10 cellular contexts compared by ENCODE assay signal in genomic region chr11:955154-956049, GRCh38. TPM values are rescaled to one million over a fixed set of nuclear protein-coding genes. Genes with fewer than 3 reads are reported as not detected.
DNase-seq lines count a peak whose midpoint lies in the region; ATAC-seq and TF ChIP-seq lines count a peak whose summit lies in the region.
"Had no signal": no experiment of that assay in that cellular context is flagged by ENCODE, and none has a peak within 500 bp of the region (broad histone marks: within the 10 kb centered on the region; RNA-seq: fewer than 3 reads in every experiment).

No MANE protein-coding gene starts in this region.

- CTCF ChIA-PET in GM10248 (lab: Yijun Ruan, JAX): interaction anchor here (1.1 to 1.2 kb wide), 2 partner anchors 9 to 16 kb away, joined by 3 read pairs; no protein-coding TSS in a partner anchor

- TF ChIP-seq CTCF in 22Rv1 (IDR thresholded peaks at IDR 0.05) (no peak), liver (IDR thresholded peaks at IDR 0.05; ENCODE audit: low read depth, low read length, missing input control) (no peak), GM10248 (IDR thresholded peaks at IDR 0.05; ENCODE audit: control extremely low read depth, extremely low read depth, low read depth, missing control alignments) (no peak)

- no peak for ATAC-seq in GM18520 (IDR thresholded peaks at IDR 0.05; ENCODE audit: unreplicated experiment)

- no peak overlapping the region for H3K9ac ChIP-seq in liver (ENCODE audit: low read depth in 1 of 2, low read length in 2 of 2)

- H3K9me3 Mint-ChIP-seq in activated T-helper 1 cell treated with anti-CD3 and anti-CD28 coated beads, Interleukin-12 subunit alpha, Interleukin-12 subunit beta, Interleukin-2, Interleukin-4 antibody, amounts not matched to agents 30 ng/mL and 10 ng/mL and 1 ng/mL, durations not matched to agents 14 hours and 24 hours and 36 hours: no peaks in the 10 kb centered on the region
- no peaks in the 10 kb centered on the region for H3K9me3 Mint-ChIP-seq in T-helper 2 cell treated with Interferon-gamma antibody and Interleukin-4, amounts not matched to agents 5 μg/mL and 100 μg/mL, for 36 hours

- H3K27ac ChIP-seq in 22Rv1 (peak overlapping the region; percentile 41), liver (ENCODE audit: low read depth in 1 of 2, low read length in 2 of 2) (peak overlapping the region; percentile 22 to 49)
- H3K27ac ChIP-seq: thoracic aorta had no signal

- TF ChIP-seq RAD21 in liver (IDR thresholded peaks at IDR 0.05): peak; percentile 21 to 27

- POLR2A ChIA-PET in GM10248 (lab: Yijun Ruan, JAX): no interaction called here

- DNase-seq in DMS153 treated with DMSO at 0.1 percent for 48 hours (lab: John Stamatoyannopoulos, UW; ENCODE audit: unreplicated experiment) (peak; percentile 7), GM10248 (ENCODE audit: extremely low spot score) (no peak), erythroblast (lab: John Stamatoyannopoulos, UW) (no peak)
- DNase-seq in activated T-helper 1 cell treated with anti-CD3 and anti-CD28 coated beads, Interleukin-12 subunit alpha, Interleukin-12 subunit beta, Interleukin-2, Interleukin-4 antibody, amounts not matched to agents 30 ng/mL and 10 ng/mL and 1 ng/mL, durations not matched to agents 14 hours and 24 hours and 36 hours (ENCODE audit: low spot score): no peak
- no peak for DNase-seq in T-helper 2 cell treated with Interferon-gamma antibody and Interleukin-4, amounts not matched to agents 5 μg/mL and 100 μg/mL, for 36 hours (ENCODE audit: low spot score)
- DNase-seq: cortex of kidney had no signal

- no peaks in the 10 kb centered on the region for H3K27me3 ChIP-seq in liver (ENCODE audit: control insufficient read depth in 4 of 4, insufficient read depth in 4 of 4, low read length in 3 of 4)

- no peak for TF ChIP-seq POLR2A in erythroblast (IDR thresholded peaks at IDR 0.05; ENCODE audit: low read length)

- H3K36me3 ChIP-seq in liver (ENCODE audit: control insufficient read depth in 4 of 4, insufficient read depth in 3 of 4, low read depth in 1 of 4, low read length in 3 of 4): no peaks in the 10 kb centered on the region

- no peak overlapping the region for H3K4me3 ChIP-seq in liver (ENCODE audit: low read depth in 1 of 3, low read length in 3 of 3)
- H3K4me3 ChIP-seq: thoracic aorta had no signal

- H3K4me1 Mint-ChIP-seq in activated T-helper 1 cell treated with anti-CD3 and anti-CD28 coated beads, Interleukin-12 subunit alpha, Interleukin-12 subunit beta, Interleukin-2, Interleukin-4 antibody, amounts not matched to agents 30 ng/mL and 10 ng/mL and 1 ng/mL, durations not matched to agents 14 hours and 24 hours and 36 hours (ENCODE audit: low read depth): no peaks in the 10 kb centered on the region
- H3K4me1 Mint-ChIP-seq in T-helper 2 cell treated with Interferon-gamma antibody and Interleukin-4, amounts not matched to agents 5 μg/mL and 100 μg/mL, for 36 hours (ENCODE audit: low read depth): peaks cover 3% of the 10 kb centered on the region

- intact Hi-C loops in activated T-helper 1 cell treated with anti-CD3 and anti-CD28 coated beads, Interleukin-12 subunit alpha, Interleukin-12 subunit beta, Interleukin-2, Interleukin-4 antibody, amounts not matched to agents 30 ng/mL and 10 ng/mL and 1 ng/mL, durations not matched to agents 14 hours and 24 hours and 36 hours (cut with micrococcal nuclease): no loop called here

- no peak overlapping the region for H3K4me3 Mint-ChIP-seq in activated T-helper 1 cell treated with anti-CD3 and anti-CD28 coated beads, Interleukin-12 subunit alpha, Interleukin-12 subunit beta, Interleukin-2, Interleukin-4 antibody, amounts not matched to agents 30 ng/mL and 10 ng/mL and 1 ng/mL, durations not matched to agents 14 hours and 24 hours and 36 hours
- no peak overlapping the region for H3K4me3 Mint-ChIP-seq in T-helper 2 cell treated with Interferon-gamma antibody and Interleukin-4, amounts not matched to agents 5 μg/mL and 100 μg/mL, for 36 hours

- no peaks in the 10 kb centered on the region for H3K9me3 ChIP-seq in liver (ENCODE audit: control insufficient read depth in 4 of 4, low read length in 3 of 4)
- H3K9me3 ChIP-seq: thoracic aorta had no signal

- 49% methylated on average over 15 of the region's 15 CpGs for WGBS in liver

- H3K4me1 ChIP-seq in liver (ENCODE audit: control insufficient read depth in 4 of 4, insufficient read depth in 4 of 4, low read length in 3 of 4): peaks cover 11 to 68% (median 59%) of the 10 kb centered on the region in 4 donors

- peak overlapping the region; percentile 4 for H3K27ac Mint-ChIP-seq in activated T-helper 1 cell treated with anti-CD3 and anti-CD28 coated beads, Interleukin-12 subunit alpha, Interleukin-12 subunit beta, Interleukin-2, Interleukin-4 antibody, amounts not matched to agents 30 ng/mL and 10 ng/mL and 1 ng/mL, durations not matched to agents 14 hours and 24 hours and 36 hours
- no peak overlapping the region for H3K27ac Mint-ChIP-seq in T-helper 2 cell treated with Interferon-gamma antibody and Interleukin-4, amounts not matched to agents 5 μg/mL and 100 μg/mL, for 36 hours

- H3K36me3 Mint-ChIP-seq in activated T-helper 1 cell treated with anti-CD3 and anti-CD28 coated beads, Interleukin-12 subunit alpha, Interleukin-12 subunit beta, Interleukin-2, Interleukin-4 antibody, amounts not matched to agents 30 ng/mL and 10 ng/mL and 1 ng/mL, durations not matched to agents 14 hours and 24 hours and 36 hours (ENCODE audit: low read depth): no peaks in the 10 kb centered on the region
- peaks cover 4% of the 10 kb centered on the region for H3K36me3 Mint-ChIP-seq in T-helper 2 cell treated with Interferon-gamma antibody and Interleukin-4, amounts not matched to agents 5 μg/mL and 100 μg/mL, for 36 hours (ENCODE audit: low read depth)

- no peaks in the 10 kb centered on the region for H3K27me3 Mint-ChIP-seq in activated T-helper 1 cell treated with anti-CD3 and anti-CD28 coated beads, Interleukin-12 subunit alpha, Interleukin-12 subunit beta, Interleukin-2, Interleukin-4 antibody, amounts not matched to agents 30 ng/mL and 10 ng/mL and 1 ng/mL, durations not matched to agents 14 hours and 24 hours and 36 hours (ENCODE audit: insufficient read depth)
- no peaks in the 10 kb centered on the region for H3K27me3 Mint-ChIP-seq in T-helper 2 cell treated with Interferon-gamma antibody and Interleukin-4, amounts not matched to agents 5 μg/mL and 100 μg/mL, for 36 hours (ENCODE audit: low read depth)

TF ChIP-seq in liver, 16 proteins besides CTCF, POLR2A, EP300 and RAD21 (continues in another document):
- peak; percentile 35 to 79 for TF ChIP-seq RXRA (IDR thresholded peaks at IDR 0.05)
- TF ChIP-seq, protein P1, sequence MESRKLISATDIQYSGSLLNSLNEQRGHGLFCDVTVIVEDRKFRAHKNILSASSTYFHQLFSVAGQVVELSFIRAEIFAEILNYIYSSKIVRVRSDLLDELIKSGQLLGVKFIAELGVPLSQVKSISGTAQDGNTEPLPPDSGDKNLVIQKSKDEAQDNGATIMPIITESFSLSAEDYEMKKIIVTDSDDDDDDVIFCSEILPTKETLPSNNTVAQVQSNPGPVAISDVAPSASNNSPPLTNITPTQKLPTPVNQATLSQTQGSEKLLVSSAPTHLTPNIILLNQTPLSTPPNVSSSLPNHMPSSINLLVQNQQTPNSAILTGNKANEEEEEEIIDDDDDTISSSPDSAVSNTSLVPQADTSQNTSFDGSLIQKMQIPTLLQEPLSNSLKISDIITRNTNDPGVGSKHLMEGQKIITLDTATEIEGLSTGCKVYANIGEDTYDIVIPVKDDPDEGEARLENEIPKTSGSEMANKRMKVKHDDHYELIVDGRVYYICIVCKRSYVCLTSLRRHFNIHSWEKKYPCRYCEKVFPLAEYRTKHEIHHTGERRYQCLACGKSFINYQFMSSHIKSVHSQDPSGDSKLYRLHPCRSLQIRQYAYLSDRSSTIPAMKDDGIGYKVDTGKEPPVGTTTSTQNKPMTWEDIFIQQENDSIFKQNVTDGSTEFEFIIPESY (IDR thresholded peaks at IDR 0.05): no peak
- no peak for TF ChIP-seq MAX (IDR thresholded peaks at IDR 0.05)
- peak; percentile 33 for TF ChIP-seq YY1 (IDR thresholded peaks at IDR 0.05)
- peak; percentile 51 for TF ChIP-seq SP1 (IDR thresholded peaks at IDR 0.05)
- no peak for TF ChIP-seq FOXA2 (IDR thresholded peaks at IDR 0.05)
- peak; percentile 75 to 90 for TF ChIP-seq HNF4A (conservative IDR thresholded peaks at IDR 0.05)
- no peak for TF ChIP-seq ATF3 (IDR thresholded peaks at IDR 0.05)
- TF ChIP-seq HNF4G (IDR thresholded peaks at IDR 0.05): no peak

RNA-seq across cellular contexts. Expression of gene AP2A2, which starts 29.7 kb away (rescaled TPM):
- 49.7 and 60.4 TPM in 2 replicates for total RNA-seq in activated T-helper 1 cell treated with anti-CD3 and anti-CD28 coated beads, Interleukin-12 subunit alpha, Interleukin-12 subunit beta, Interleukin-2, Interleukin-4 antibody, amounts not matched to agents 30 ng/mL and 10 ng/mL and 1 ng/mL, durations not matched to agents 14 hours and 24 hours and 36 hours
- 10 to 100 TPM; 20.5 to 39.7 TPM for total RNA-seq in liver
- polyA plus RNA-seq in liver: 10 to 100 TPM; 22.0 to 25.5 TPM

RNA-seq across cellular contexts. Expression of gene CHID1, which starts 44.8 kb away (rescaled TPM):
- 108 and 110 TPM in 2 replicates for total RNA-seq in activated T-helper 1 cell treated with anti-CD3 and anti-CD28 coated beads, Interleukin-12 subunit alpha, Interleukin-12 subunit beta, Interleukin-2, Interleukin-4 antibody, amounts not matched to agents 30 ng/mL and 10 ng/mL and 1 ng/mL, durations not matched to agents 14 hours and 24 hours and 36 hours
- 10 to 100 TPM; 39.5 to 67.1 TPM for total RNA-seq in liver
- 10 to 100 TPM; 51.1 to 68.8 TPM for polyA plus RNA-seq in liver
